Comparison of ENCODE assay signal across 12 cellular contexts in the genomic region with DNA sequence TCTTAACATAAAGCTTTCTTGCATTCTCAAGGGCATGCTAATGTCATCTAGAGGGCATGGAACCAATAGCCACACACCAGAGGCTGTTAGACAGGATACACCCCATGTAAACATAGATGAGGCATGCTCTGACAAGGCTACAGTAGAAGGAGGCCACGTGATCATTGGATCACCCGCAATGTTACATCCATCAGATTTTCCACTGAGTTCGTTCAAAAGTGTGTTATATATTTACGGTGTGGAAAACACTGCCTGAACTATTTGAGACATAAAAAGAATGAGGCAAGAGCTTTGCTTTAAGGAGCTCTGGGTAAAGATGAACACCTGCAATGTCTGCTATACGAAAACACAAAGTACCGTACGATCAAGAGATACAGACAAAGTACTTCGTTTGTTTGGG.
DNase-seq lines count a peak whose midpoint lies in the region; ATAC-seq and TF ChIP-seq lines count a peak whose summit lies in the region.
"Had no signal": no experiment of that assay in that cellular context is flagged by ENCODE, and none has a peak within 500 bp of the region (broad histone marks: within the 10 kb centered on the region; RNA-seq: fewer than 3 reads in every experiment).

No MANE protein-coding gene starts in this region.

- no peak for TF ChIP-seq EP300 in tibial nerve (IDR thresholded peaks at IDR 0.05)

- H3K9me2 ChIP-seq in GM23248 (ENCODE audit: insufficient read depth) = no peaks in the 10 kb centered on the region

- H3K27ac ChIP-seq in GM23248 (no peak overlapping the region), psoas muscle (peak overlapping the region; percentile 24), tibial nerve (peak overlapping the region in 2 of 4 donors; percentile 36 to 70)

- no peaks in the 10 kb centered on the region for H3K4me1 ChIP-seq in GM23248 (ENCODE audit: insufficient read depth)
- H3K4me1 ChIP-seq in psoas muscle = no peaks in the 10 kb centered on the region
- H3K4me1 ChIP-seq in tibial nerve = peaks cover 0 to 19% (median 0%) of the 10 kb centered on the region in 4 donors

- no peak overlapping the region for H3K9ac ChIP-seq in GM23248

- H3K4me2 ChIP-seq in GM23248 (ENCODE audit: unreplicated experiment) = peak overlapping the region; percentile 60

- intact Hi-C loops in psoas muscle (cut with DNase I) = loop anchor here in 1 of 2 donors (10.0 kb wide), 1 partner anchor 691 kb away; no protein-coding TSS in a partner anchor

- H3K79me2 ChIP-seq in GM23248 (ENCODE audit: insufficient read depth) = no peaks in the 10 kb centered on the region

- H3K27me3 ChIP-seq in GM23248 (replicated peaks; ENCODE audit: insufficient read depth) = no peaks in the 10 kb centered on the region
- no peaks in the 10 kb centered on the region for H3K27me3 ChIP-seq in psoas muscle (ENCODE audit: insufficient read depth in 3 of 3, low read length in 2 of 3)
- H3K27me3 ChIP-seq in tibial nerve = no peaks in the 10 kb centered on the region
- H3K27me3 ChIP-seq: BE2C had no signal

- 0 out of 2 replicates have a peak overlapping the region, but pooled peaks have one; percentile 8 for H3K4me3 ChIP-seq in GM23248
- H3K4me3 ChIP-seq in fibroblast of pulmonary artery (replicated peaks; ENCODE audit: low read depth, low read length) = no peak overlapping the region
- H3K4me3 ChIP-seq in psoas muscle = peak overlapping the region; percentile 27
- peak overlapping the region in 2 of 4 donors; percentile 1 to 12 for H3K4me3 ChIP-seq in tibial nerve

- TF ChIP-seq POLR2A in tibial nerve (IDR thresholded peaks at IDR 0.05) = no peak

- H4K20me1 ChIP-seq in GM23248 (ENCODE audit: insufficient read depth) = no peaks in the 10 kb centered on the region

- WGBS in GM23248 (ENCODE audit: low coverage in 1 of 2, low lambda C conversion rate in 2 of 2, missing lambda C conversion rate in 2 of 2), 2 experiments = 66 to 67% methylated on average over 8 of the region's 8 CpGs
- WGBS in psoas muscle, 3 donors = 68 to 80% (median 77%) methylated on average over 8 of the region's 8 CpGs
- WGBS in tibial nerve, 2 donors = 54 to 55% methylated on average over 8 of the region's 8 CpGs

- H3K9me3 ChIP-seq in GM23248 (ENCODE audit: low read depth) (no peaks in the 10 kb centered on the region), psoas muscle (no peaks in the 10 kb centered on the region), tibial nerve (no peaks in the 10 kb centered on the region)
- H3K9me3 ChIP-seq: BE2C had no signal

- DNase-seq in GM23248 (peak; percentile 14), fibroblast of pulmonary artery (ENCODE audit: low read depth) (peak; percentile 8), psoas muscle (no peak), tibial nerve (ENCODE audit: low spot score in 2 of 2) (no peak), NCI-H2227 (lab: John Stamatoyannopoulos, UW; ENCODE audit: unreplicated experiment) (no peak)
- DNase-seq: activated CD8-positive, alpha-beta T cell treated with anti-CD3 and anti-CD28 coated beads for 36 hours; activated effector memory CD4-positive, alpha-beta T cell treated with anti-CD3 and anti-CD28 coated beads, Interleukin-2, amount 50 U/mL, for 16 hours; stimulated activated naive CD4-positive, alpha-beta T cell treated with Interleukin-2 at 50 U/mL for 16 hours had no signal

- no peak overlapping the region for H2AFZ ChIP-seq in GM23248

- TF ChIP-seq CTCF in fibroblast of pulmonary artery (IDR thresholded peaks at IDR 0.05; ENCODE audit: low read length, missing control alignments) = no peak
- TF ChIP-seq CTCF in psoas muscle (IDR thresholded peaks at IDR 0.05) = no peak
- TF ChIP-seq CTCF in tibial nerve (IDR thresholded peaks at IDR 0.05) = no peak

- ATAC-seq in SK-N-SH treated with all-trans-retinoic acid at 6 μM for 48 hours = peak; percentile 39
- ATAC-seq in psoas muscle = peak in 1 of 4 donors; percentile 57
- ATAC-seq in GM21576 (IDR thresholded peaks at IDR 0.05; ENCODE audit: unreplicated experiment) = no peak
- ATAC-seq in GM21447 (IDR thresholded peaks at IDR 0.05; ENCODE audit: unreplicated experiment) = no peak
- ATAC-seq: activated CD8-positive, alpha-beta T cell treated with anti-CD3 and anti-CD28 coated beads for 36 hours had no signal

- H3K36me3 ChIP-seq in GM23248 (ENCODE audit: low read depth) (no peaks in the 10 kb centered on the region), psoas muscle (ENCODE audit: insufficient read depth in 1 of 2, low read depth in 1 of 2) (no peaks in the 10 kb centered on the region), tibial nerve (no peaks in the 10 kb centered on the region)
- H3K36me3 ChIP-seq: BE2C had no signal

- no peaks in the 10 kb centered on the region for H3F3A ChIP-seq in GM23248 (ENCODE audit: insufficient read depth)

- in situ Hi-C loops in GM23248 (cut with MboI) = no loop called here

TF ChIP-seq in SK-N-SH treated with all-trans-retinoic acid at 6 μM for 48 hours, 23 proteins besides CTCF, POLR2A, EP300 and RAD21:
- TF ChIP-seq SNAI2 (CRISPR knock-in tag; IDR thresholded peaks at IDR 0.05) (0 out of 2 replicates have a peak, but pooled peaks have one; percentile 2), PATZ1 (CRISPR knock-in tag; IDR thresholded peaks at IDR 0.05; ENCODE audit: borderline replicate concordance) (no peak), ZFP30 (CRISPR knock-in tag; IDR thresholded peaks at IDR 0.05) (no peak)

Comparison
In these comparisons a context has a peak if more than half of its experiments do, and no peak if none do; other contexts are left out.
1. DNase-seq: peak in GM23248 (single experiment) and fibroblast of pulmonary artery (single experiment); none in psoas muscle (0 of 2), tibial nerve (0 of 2) and NCI-H2227 (single experiment).